In genomic region chrX:40152706-40153334, GRCh38 we compare ENCODE assay signal across 8 cellular contexts. TPM values are rescaled to one million over a fixed set of nuclear protein-coding genes. Genes with fewer than 3 reads are reported as not detected.
A peak's percentile ranks its signal among the peaks of the same experiment; 100 is the strongest.
DNase-seq lines count a peak whose midpoint lies in the region; ATAC-seq, FAIRE-seq and TF ChIP-seq lines count a peak whose summit lies in the region.

No MANE protein-coding gene starts in this region.

- intact Hi-C loops in K562 (cut with micrococcal nuclease): no loop called here

- no peaks in the 10 kb centered on the region for H3K9me3 ChIP-seq in KOPT-K1 (ENCODE audit: insufficient read depth, low read length, poor library complexity, severe bottlenecking)
- no peaks in the 10 kb centered on the region for H3K9me3 ChIP-seq in K562 (replicated peaks; ENCODE audit: control insufficient read depth, insufficient read depth, low read depth, low read length)
- H3K9me3 ChIP-seq in small intestine (ENCODE audit: control insufficient read depth, low read depth): no peaks in the 10 kb centered on the region

- no peak for TF ChIP-seq CTCF in K562 (IDR thresholded peaks at IDR 0.05 in 2 of 3, conservative IDR thresholded peaks at IDR 0.05 in 1 of 3; ENCODE audit: insufficient read depth in 2 of 3, low read depth in 1 of 3, low read length in 3 of 3)

- 0% methylated on average over 7 of the region's 50 CpGs for WGBS in K562 (ENCODE audit: insufficient coverage, low coverage, missing lambda C conversion rate)
- 1 to 10% (median 5%) methylated on average over 22 to 50 of the region's 50 CpGs for WGBS in small intestine, 3 donors

- H3K4me1 ChIP-seq in K562 (replicated peaks in 1 of 2; ENCODE audit: control insufficient read depth in 2 of 2, insufficient read depth in 2 of 2, low read length in 2 of 2): peaks cover 42 to 85% of the 10 kb centered on the region in 2 experiments
- H3K4me1 ChIP-seq in small intestine (ENCODE audit: control insufficient read depth in 2 of 2, insufficient read depth in 1 of 2, low read depth in 1 of 2, low read length in 1 of 2): no peaks in the 10 kb centered on the region

- DNase-seq in GF-D8 (lab: John Stamatoyannopoulos, UW): peak; percentile 23
- peak in 1 of 4 experiments; percentile 48 for DNase-seq in K562 (ENCODE audit: extremely low read depth in 1 of 4, low spot score in 3 of 4)
- DNase-seq in islet precursor cell: peak; percentile 64
- DNase-seq in small intestine: no peak
- no peak for DNase-seq in NOMO-1 (lab: John Stamatoyannopoulos, UW; ENCODE audit: unreplicated experiment in 2 of 2)

- POLR2A ChIA-PET in K562 (lab: Yijun Ruan, JAX): interaction anchor here (0.7 to 3.5 kb wide), 9 partner anchors 11 to 464 kb away, joined by 3 to 19 read pairs (median 4); partner anchors contain the start of gene BCOR

- H3K4me3 ChIP-seq in K562 (peak overlapping the region; percentile 45), small intestine (ENCODE audit: low read depth in 1 of 2, low read length in 2 of 2) (peak overlapping the region; percentile 7 to 46)

- 0 out of 3 replicates have a peak, but pooled peaks have one; percentile 1 for ATAC-seq in K562
- ATAC-seq in HG03457 (IDR thresholded peaks at IDR 0.05; ENCODE audit: unreplicated experiment): no peak
- ATAC-seq in GM19351 (IDR thresholded peaks at IDR 0.05; ENCODE audit: unreplicated experiment): no peak

- no peak for TF ChIP-seq POLR2A in K562 (conservative IDR thresholded peaks at IDR 0.05)

- CTCF ChIA-PET in K562 (lab: Yijun Ruan, JAX; ENCODE audit: low intra/inter-chr PET ratio): no interaction called here

- TF ChIP-seq RAD21 in K562 (CRISPR knock-in tag; conservative IDR thresholded peaks at IDR 0.05 in 1 of 2, IDR thresholded peaks at IDR 0.05 in 1 of 2): no peak

- H3K9ac ChIP-seq in K562 (ENCODE audit: insufficient read depth in 1 of 2, low read depth in 2 of 2, low read length in 2 of 2): peak overlapping the region; percentile 79 to 89

- TSS peak; percentile 48 for BruUV-seq in K562 (replicated peaks; lab: Mats Ljungman, UMichigan)

- in situ Hi-C loops in K562 (cut with MboI): loop anchor here (10.0 kb wide), 1 partner anchor 48 kb away; no protein-coding TSS in a partner anchor

- no peak for TF ChIP-seq EP300 in K562 (IDR thresholded peaks at IDR 0.05; ENCODE audit: low read length)

- H3K9me1 ChIP-seq in K562 (ENCODE audit: control insufficient read depth, insufficient read depth, low read length): no peaks in the 10 kb centered on the region

- H3K79me2 ChIP-seq in K562 (ENCODE audit: control insufficient read depth, insufficient read depth, low read length): peaks cover 61% of the 10 kb centered on the region

- FAIRE-seq in K562 (lab: Jason Lieb, UNC): no peak
- no peak for FAIRE-seq in small intestine (lab: Jason Lieb, UNC)

- no peaks in the 10 kb centered on the region for H4K20me1 ChIP-seq in K562 (replicated peaks; ENCODE audit: control insufficient read depth, insufficient read depth, low read length)

- H3K36me3 ChIP-seq in KOPT-K1 (ENCODE audit: insufficient read depth, low read length) (no peaks in the 10 kb centered on the region), K562 (ENCODE audit: control insufficient read depth, insufficient read depth, low read length) (peaks cover 6% of the 10 kb centered on the region; the same call in 1 of the 3 replicates), small intestine (ENCODE audit: control insufficient read depth in 2 of 2, insufficient read depth in 2 of 2, low read length in 2 of 2) (no peaks in the 10 kb centered on the region)

- H3K27me3 ChIP-seq in K562 (ENCODE audit: control insufficient read depth in 2 of 2, insufficient read depth in 2 of 2, low read length in 2 of 2) (no peaks in the 10 kb centered on the region), small intestine (ENCODE audit: control insufficient read depth in 2 of 2, insufficient read depth in 2 of 2, low read length in 2 of 2) (peaks cover 0 to 10% of the 10 kb centered on the region in 2 donors)

- peak overlapping the region; percentile 76 for H3K4me2 ChIP-seq in K562 (ENCODE audit: insufficient read depth, low read length)

- H2AFZ ChIP-seq in K562 (ENCODE audit: low read depth, low read length): peak overlapping the region; percentile 51; the same call in 1 of the 2 replicates

- H3K27ac ChIP-seq in KOPT-K1 (ENCODE audit: low read depth, low read length, poor library complexity, severe bottlenecking): peak overlapping the region; percentile 97
- peak overlapping the region; percentile 97 for H3K27ac ChIP-seq in K562 (ENCODE audit: extremely low read depth, low read depth, low read length)
- peak overlapping the region in 1 of 2 donors; percentile 54 for H3K27ac ChIP-seq in small intestine (ENCODE audit: low read depth in 1 of 2, low read length in 1 of 2)

TF ChIP-seq in K562, 482 proteins besides CTCF, POLR2A, EP300 and RAD21 (continues in another document):
- peak; percentile 41 for TF ChIP-seq CCNT2 (IDR thresholded peaks at IDR 0.05; ENCODE audit: borderline replicate concordance, extremely low read depth, insufficient read length, low read depth, low read length)
- TF ChIP-seq SMAD4 (CRISPR knock-in tag; conservative IDR thresholded peaks at IDR 0.05): no peak
- TF ChIP-seq SIX5 (IDR thresholded peaks at IDR 0.05; ENCODE audit: borderline replicate concordance in 1 of 2, insufficient read depth in 1 of 2, low read depth in 1 of 2, low read length in 2 of 2): no peak
- TF ChIP-seq DIDO1 (tag; IDR thresholded peaks at IDR 0.05; ENCODE audit: low read depth): no peak
- TF ChIP-seq E2F8 (IDR thresholded peaks at IDR 0.05; ENCODE audit: low read depth, partially characterized antibody): no peak
- no peak for TF ChIP-seq MXI1 (IDR thresholded peaks at IDR 0.05; ENCODE audit: low read depth, low read length)
- peak; percentile 22 for TF ChIP-seq PCBP1 (IDR thresholded peaks at IDR 0.05; ENCODE audit: low read depth, low read length, poor library complexity, severe bottlenecking)
- TF ChIP-seq THRA (IDR thresholded peaks at IDR 0.05): no peak
- no peak for TF ChIP-seq ZNF639 (CRISPR knock-in tag; conservative IDR thresholded peaks at IDR 0.05 in 1 of 2, IDR thresholded peaks at IDR 0.05 in 1 of 2)

RNA-seq across cellular contexts. Expression of gene BCOR, which starts 55.1 kb away (rescaled TPM):
- 128 and 140 TPM in 2 replicates for total RNA-seq in K562 (2011; cell fraction: chromatin; rRNA removed; ENCODE audit: low replicate concordance)
- total RNA-seq in K562 (2011; cell fraction: nucleolus; rRNA removed): 71.6 and 74.4 TPM in 2 replicates
- 97.0 and 135 TPM in 2 replicates for total RNA-seq in K562 (2011; cell fraction: nucleoplasm; rRNA removed)
- total RNA-seq in K562 (2014; rRNA removed): 73.7 and 76.0 TPM in 2 replicates
- 37.6 and 37.9 TPM in 2 replicates for total RNA-seq in K562 (2014; rRNA removed; fragmentation: Illumina TruSeq; extraction: Trizol)
- total RNA-seq in K562 (2015; rRNA removed; fragmentation: Illumina TruSeq; extraction: Trizol): 33.0 and 36.6 TPM in 2 replicates
- total RNA-seq in K562 (2021): 98.3 and 113 TPM in 2 replicates
- 27.5 and 28.1 TPM in 2 replicates for polyA plus RNA-seq in K562 (2011; rRNA removed)
- 30.1 and 38.0 TPM in 2 replicates for polyA plus RNA-seq in K562 (2011; cell fraction: cytosol; rRNA removed)
- polyA plus RNA-seq in K562 (2011; cell fraction: nucleus; rRNA removed): 64.0 and 93.7 TPM in 2 replicates
- polyA plus RNA-seq in K562 (2012): 72.8 and 76.1 TPM in 2 replicates
- 88.1 and 98.5 TPM in 2 replicates for polyA plus RNA-seq in K562 (2014; fragmentation: Illumina TruSeq; extraction: Trizol)
- polyA plus RNA-seq in K562 (2014; fragmentation: Nextera tagmentation; extraction: Ambion mirVana): 10 to 100 TPM; 32.0 to 37.4 TPM
- 44.4 and 64.6 TPM in 2 replicates for polyA plus RNA-seq in K562 (2014; rRNA removed)
- polyA minus RNA-seq in K562 (2011; rRNA and poly(A)+ RNA removed): 40.5 and 49.5 TPM in 2 replicates
- polyA minus RNA-seq in K562 (2011; cell fraction: cytosol; rRNA and poly(A)+ RNA removed): 105 and 120 TPM in 2 replicates
- polyA minus RNA-seq in K562 (2011; cell fraction: nucleus; rRNA and poly(A)+ RNA removed): 36.9 and 50.0 TPM in 2 replicates
- polyA plus RNA-seq in small intestine: 10 to 100 TPM in 1 of 3 donors, 1 to 10 TPM in 2; 5.1 to 10.4 (median 6.5) TPM

Comparison
In these comparisons a context has a peak if more than half of its experiments do, and no peak if none do; other contexts are left out.
1. DNase-seq: peak in GF-D8 (single experiment) and islet precursor cell (single experiment); none in small intestine (single experiment) and NOMO-1 (0 of 2).